10 cellular contexts compared by ENCODE assay signal in the genomic region with DNA sequence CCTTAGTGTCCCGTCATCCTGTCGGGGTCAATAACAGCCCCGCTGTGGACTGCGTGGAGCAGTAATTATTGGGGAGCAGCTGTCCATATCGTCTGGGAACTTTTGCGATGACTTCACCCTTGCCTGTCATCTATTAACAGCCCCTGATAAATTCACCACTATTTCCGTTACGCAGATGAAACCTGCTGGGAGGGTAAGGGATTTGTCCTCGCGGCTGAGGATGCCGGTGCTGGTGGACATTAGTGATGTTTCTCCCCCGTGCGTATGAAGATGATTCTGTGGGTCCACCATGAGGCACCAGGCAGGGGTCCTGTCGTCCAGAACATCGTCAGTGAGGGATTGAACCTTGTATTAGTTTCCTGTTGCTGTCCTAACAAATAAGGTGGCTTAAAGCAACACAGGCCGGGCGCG. TPM values are rescaled to one million over a fixed set of nuclear protein-coding genes. Genes with fewer than 3 reads are reported as not detected.
DNase-seq lines count a peak whose midpoint lies in the region; ATAC-seq and TF ChIP-seq lines count a peak whose summit lies in the region.
"Had no signal": no experiment of that assay in that cellular context is flagged by ENCODE, and none has a peak within 500 bp of the region (broad histone marks: within the 10 kb centered on the region; RNA-seq: fewer than 3 reads in every experiment).

No MANE protein-coding gene starts in this region.

- H3K9me3 Mint-ChIP-seq in WTC11 = peaks cover 9% of the 10 kb centered on the region

- no peak overlapping the region for H3K27ac Mint-ChIP-seq in WTC11

- H3K4me1 Mint-ChIP-seq in WTC11 = peaks cover 6% of the 10 kb centered on the region

- peaks cover 3% of the 10 kb centered on the region for H3K36me3 ChIP-seq in iPS-15b (ENCODE audit: control insufficient read depth, insufficient read depth, low read length)
- no peaks in the 10 kb centered on the region for H3K36me3 ChIP-seq in stomach smooth muscle (ENCODE audit: control insufficient read depth in 2 of 2, insufficient read depth in 2 of 2, low read length in 2 of 2)

- peaks cover 40% of the 10 kb centered on the region for H3K27me3 Mint-ChIP-seq in WTC11 (ENCODE audit: low read depth)

- H3K4me1 ChIP-seq in iPS-15b (ENCODE audit: control insufficient read depth, insufficient read depth, low read length) = no peaks in the 10 kb centered on the region
- peaks cover 15% of the 10 kb centered on the region for H3K4me1 ChIP-seq in stomach smooth muscle (ENCODE audit: control insufficient read depth, insufficient read depth, low read length)

- CTCF ChIA-PET in WTC11 (lab: Charles Lee) = interaction anchor here (0.8 to 2.9 kb wide), 12 partner anchors 9 to 144 kb away, joined by 3 to 34 read pairs (median 8); a partner anchor contains a TSS

- H3K36me3 Mint-ChIP-seq in WTC11 = no peaks in the 10 kb centered on the region

- DNase-seq in DMS 273 (lab: John Stamatoyannopoulos, UW; ENCODE audit: unreplicated experiment) (peak; percentile 61), DMS 273 treated with DMSO at 0.1 percent for 48 hours (lab: John Stamatoyannopoulos, UW) (no peak), WTC11 (ENCODE audit: low spot score) (no peak), KBM-7 (no peak), mesenteric fat pad (ENCODE audit: low spot score) (no peak)
- DNase-seq: 8988T had no signal

- H3K27me3 ChIP-seq in iPS-15b (ENCODE audit: control insufficient read depth, insufficient read depth, low read length) (peaks cover 2% of the 10 kb centered on the region), stomach smooth muscle (ENCODE audit: control insufficient read depth in 1 of 2, insufficient read depth in 2 of 2, low read length in 2 of 2) (no peaks in the 10 kb centered on the region)

- H3K4me3 ChIP-seq in iPS-15b (ENCODE audit: low read depth, low read length) = peak overlapping the region; percentile 69
- H3K4me3 ChIP-seq in stomach smooth muscle (ENCODE audit: low read length in 2 of 2) = peak overlapping the region; percentile 86 to 87

- in situ Hi-C loops in KBM-7 (cut with MboI; ENCODE audit: low pct_unique_long_range_greater_than_20kb, low sequenced_read_pairs) = no loop called here

- ATAC-seq in WTC11 (no peak), HG03378 (IDR thresholded peaks at IDR 0.05; ENCODE audit: unreplicated experiment) (no peak)

- no peaks in the 10 kb centered on the region for H3K9me3 ChIP-seq in iPS-15b (ENCODE audit: control insufficient read depth, insufficient read depth, low read length)
- H3K9me3 ChIP-seq in stomach smooth muscle (ENCODE audit: control insufficient read depth in 2 of 2, low read length in 2 of 2) = no peaks in the 10 kb centered on the region

- no peak for TF ChIP-seq CTCF in WTC11 (IDR thresholded peaks at IDR 0.05)

- H3K4me3 Mint-ChIP-seq in WTC11 = peak overlapping the region; percentile 83

- no peak overlapping the region for H3K9ac ChIP-seq in iPS-15b (ENCODE audit: low read depth, low read length)
- H3K9ac ChIP-seq in stomach smooth muscle (ENCODE audit: low read length in 2 of 2) = peak overlapping the region; percentile 87 to 92

- peak overlapping the region; percentile 92 for H3K27ac ChIP-seq in stomach smooth muscle (ENCODE audit: low read length)

- POLR2A ChIA-PET in WTC11 (lab: Charles Lee) = interaction anchor here (1.4 to 2.1 kb wide), 2 partner anchors 22 to 45 kb away, joined by 3 to 13 read pairs; no protein-coding TSS in a partner anchor

TF ChIP-seq in WTC11, 78 proteins besides CTCF, POLR2A, EP300 and RAD21:
- TF ChIP-seq FOXP1 (CRISPR knock-in tag; IDR thresholded peaks at IDR 0.05; ENCODE audit: borderline replicate concordance) (no peak), FOXK1 (CRISPR knock-in tag; IDR thresholded peaks at IDR 0.05) (no peak), GTF2I (CRISPR knock-in tag; conservative IDR thresholded peaks at IDR 0.05) (no peak), ZNF219 (CRISPR knock-in tag; IDR thresholded peaks at IDR 0.05; ENCODE audit: borderline replicate concordance) (no peak), NR2C2 (CRISPR knock-in tag; IDR thresholded peaks at IDR 0.05) (no peak), ZNF671 (CRISPR knock-in tag; IDR thresholded peaks at IDR 0.05) (no peak)
- TF ChIP-seq, protein P1, sequence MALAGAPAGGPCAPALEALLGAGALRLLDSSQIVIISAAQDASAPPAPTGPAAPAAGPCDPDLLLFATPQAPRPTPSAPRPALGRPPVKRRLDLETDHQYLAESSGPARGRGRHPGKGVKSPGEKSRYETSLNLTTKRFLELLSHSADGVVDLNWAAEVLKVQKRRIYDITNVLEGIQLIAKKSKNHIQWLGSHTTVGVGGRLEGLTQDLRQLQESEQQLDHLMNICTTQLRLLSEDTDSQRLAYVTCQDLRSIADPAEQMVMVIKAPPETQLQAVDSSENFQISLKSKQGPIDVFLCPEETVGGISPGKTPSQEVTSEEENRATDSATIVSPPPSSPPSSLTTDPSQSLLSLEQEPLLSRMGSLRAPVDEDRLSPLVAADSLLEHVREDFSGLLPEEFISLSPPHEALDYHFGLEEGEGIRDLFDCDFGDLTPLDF (CRISPR knock-in tag; IDR thresholded peaks at IDR 0.05) = no peak

RNA-seq across cellular contexts. Expression of a gene that starts 1.0 kb away (rescaled TPM):
- 19.7 to 25.0 TPM (median 20.7 TPM) in 3 replicates for total RNA-seq in WTC11 (2021)
- 21.5 TPM for total RNA-seq in mesenteric fat pad

RNA-seq across cellular contexts. Expression of a gene that starts 26.1 kb away (rescaled TPM):
- total RNA-seq in WTC11 (2021) (2.3 to 3.9 TPM (median 3.0 TPM) in 3 replicates), mesenteric fat pad (not detected)
- total RNA-seq: M059J had no signal

RNA-seq across cellular contexts. Expression of a gene that starts 27.7 kb away (rescaled TPM):
- total RNA-seq in WTC11 (2021) = 27.2 to 34.2 TPM (median 32.6 TPM) in 3 replicates
- 32.0 TPM for total RNA-seq in mesenteric fat pad

RNA-seq across cellular contexts. Expression of a gene that starts 53.9 kb away (rescaled TPM):
- total RNA-seq in WTC11 (2021) (not detected in 3 replicates), mesenteric fat pad (not detected)
